ENCODE assay signal across 8 cellular contexts in genomic region chr14:23095196-23096108, GRCh38. TPM values are rescaled to one million over a fixed set of nuclear protein-coding genes. Genes with fewer than 3 reads are reported as not detected.
DNase-seq lines count a peak whose midpoint lies in the region; ATAC-seq and TF ChIP-seq lines count a peak whose summit lies in the region.

A gene with protein sequence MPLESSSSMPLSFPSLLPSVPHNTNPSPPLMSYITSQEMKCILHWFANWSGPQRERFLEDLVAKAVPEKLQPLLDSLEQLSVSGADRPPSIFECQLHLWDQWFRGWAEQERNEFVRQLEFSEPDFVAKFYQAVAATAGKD (plus strand): TSS chr14:23095505. CDS start chr14:23097659, 2,154 bp downstream.

- TF ChIP-seq CTCF in mucosa of descending colon (IDR thresholded peaks at IDR 0.05), result no peak

- peak within 1 kb of the TSS; percentile 90 to 99 (median 97) for H3K9ac ChIP-seq in BLaER1 treated with 17β-estradiol and CSF1 and Interleukin-3, amounts not matched to agents 10 nM and 100 nM
- H3K9ac ChIP-seq in stomach smooth muscle (ENCODE audit: low read length in 2 of 2), result peak within 1 kb of the TSS; percentile 99 to 100

- H3K36me3 Mint-ChIP-seq in activated CD4-positive, alpha-beta memory T cell treated with anti-CD3 and anti-CD28 coated beads, Interleukin-2, amount 10 ng/mL, durations not matched to agents 7 days and 5 days (ENCODE audit: low read depth), result peaks cover 41% of the 10 kb centered on the region

- peaks cover 36% of the 10 kb centered on the region for H3K4me1 Mint-ChIP-seq in activated CD4-positive, alpha-beta memory T cell treated with anti-CD3 and anti-CD28 coated beads, Interleukin-2, amount 10 ng/mL, durations not matched to agents 7 days and 5 days

- H3K4me2 ChIP-seq in BLaER1 treated with 17β-estradiol and CSF1 and Interleukin-3, amounts not matched to agents 10 nM and 100 nM, result peak within 1 kb of the TSS; percentile 86 to 99 (median 94)

- no peak within 1 kb of the TSS for H3K4me3 Mint-ChIP-seq in activated CD4-positive, alpha-beta memory T cell treated with anti-CD3 and anti-CD28 coated beads, Interleukin-2, amount 10 ng/mL, durations not matched to agents 7 days and 5 days

- intact Hi-C loops in mucosa of descending colon (cut with DNase I, micrococcal nuclease), result loop anchor here in 1 of 2 donors (10.0 kb wide), 1 partner anchor 189 kb away; the partner anchor contains the start of gene HOMEZ

- H3K27me3 ChIP-seq in BLaER1 treated with 17β-estradiol and CSF1 and Interleukin-3, amounts not matched to agents 10 nM and 100 nM, result no peaks in the 10 kb centered on the region
- H3K27me3 ChIP-seq in stomach smooth muscle (ENCODE audit: control insufficient read depth in 1 of 2, insufficient read depth in 2 of 2, low read length in 2 of 2), result no peaks in the 10 kb centered on the region

- CTCF ChIA-PET in activated CD4-positive, alpha-beta memory T cell treated with anti-CD3 and anti-CD28 coated beads, Interleukin-2, amount 10 ng/mL, durations not matched to agents 7 days and 5 days (lab: Charles Lee), result interaction anchor here (0.7 to 3.1 kb wide), 27 partner anchors 9 to 1639 kb away, joined by 3 to 40 read pairs (median 4); partner anchors contain the start of genes CDH24, CHD8, HAUS4 and HOMEZ

- H3K9me3 ChIP-seq in BLaER1 treated with 17β-estradiol and CSF1 and Interleukin-3, amounts not matched to agents 10 nM and 100 nM (replicated peaks in 1 of 11), result no peaks in the 10 kb centered on the region
- H3K9me3 ChIP-seq in mucosa of descending colon (no peaks in the 10 kb centered on the region), stomach smooth muscle (ENCODE audit: control insufficient read depth in 2 of 2, low read length in 2 of 2) (no peaks in the 10 kb centered on the region)

- peaks cover 34 to 80% (median 68%) of the 10 kb centered on the region in 11 experiments; a peak in 21 of 22 replicates for H4K20me1 ChIP-seq in BLaER1 treated with 17β-estradiol and CSF1 and Interleukin-3, amounts not matched to agents 10 nM and 100 nM

- H3K27ac ChIP-seq in BLaER1 treated with 17β-estradiol and CSF1 and Interleukin-3, amounts not matched to agents 10 nM and 100 nM, result peak within 1 kb of the TSS; percentile 91 to 99 (median 97)
- peak within 1 kb of the TSS; percentile 99 for H3K27ac ChIP-seq in stomach smooth muscle (ENCODE audit: low read length)

- no peak within 1 kb of the TSS for H3K27ac Mint-ChIP-seq in activated CD4-positive, alpha-beta memory T cell treated with anti-CD3 and anti-CD28 coated beads, Interleukin-2, amount 10 ng/mL, durations not matched to agents 7 days and 5 days

- POLR2A ChIA-PET in activated CD4-positive, alpha-beta memory T cell treated with anti-CD3 and anti-CD28 coated beads, Interleukin-2, amount 10 ng/mL, durations not matched to agents 7 days and 5 days (lab: Charles Lee), result interaction anchor here (0.6 to 3.6 kb wide), 35 partner anchors 9 to 537 kb away, joined by 3 to 37 read pairs (median 5); partner anchors contain the start of genes AJUBA, CDH24, HAUS4 and HOMEZ

- no peaks in the 10 kb centered on the region for H3K27me3 Mint-ChIP-seq in activated CD4-positive, alpha-beta memory T cell treated with anti-CD3 and anti-CD28 coated beads, Interleukin-2, amount 10 ng/mL, durations not matched to agents 7 days and 5 days

- peaks cover 47 to 66% (median 57%) of the 10 kb centered on the region in 11 experiments for H3K36me3 ChIP-seq in BLaER1 treated with 17β-estradiol and CSF1 and Interleukin-3, amounts not matched to agents 10 nM and 100 nM
- H3K36me3 ChIP-seq in mucosa of descending colon (ENCODE audit: low read depth) (peaks cover 6% of the 10 kb centered on the region), stomach smooth muscle (ENCODE audit: control insufficient read depth in 2 of 2, insufficient read depth in 2 of 2, low read length in 2 of 2) (peaks cover 19% of the 10 kb centered on the region in 2 donors)

- peak within 1 kb of the TSS; percentile 72 to 96 (median 86) for H3K4me3 ChIP-seq in BLaER1 treated with 17β-estradiol and CSF1 and Interleukin-3, amounts not matched to agents 10 nM and 100 nM
- H3K4me3 ChIP-seq in mucosa of descending colon (peak within 1 kb of the TSS; percentile 88), stomach smooth muscle (ENCODE audit: low read length in 2 of 2) (peak within 1 kb of the TSS; percentile 97 to 99)

- peak; percentile 100 for DNase-seq in activated CD4-positive, alpha-beta memory T cell treated with anti-CD3 and anti-CD28 coated beads, Interleukin-2, amount 10 ng/mL, durations not matched to agents 7 days and 5 days
- DNase-seq in epidermal melanocyte (ENCODE audit: insufficient read length, low spot score), result peak; percentile 97
- DNase-seq in mucosa of descending colon, result peak in 2 of 3 donors; percentile 96 to 100
- DNase-seq in NCI-H2107 treated with DMSO at 0.1 percent for 48 hours (lab: John Stamatoyannopoulos, UW; ENCODE audit: unreplicated experiment), result no peak

- H3K4me1 ChIP-seq in BLaER1 treated with 17β-estradiol and CSF1 and Interleukin-3, amounts not matched to agents 10 nM and 100 nM, result peaks cover 29 to 72% (median 38%) of the 10 kb centered on the region in 10 experiments
- H3K4me1 ChIP-seq in mucosa of descending colon (ENCODE audit: low read depth) (peaks cover 30% of the 10 kb centered on the region), stomach smooth muscle (ENCODE audit: control insufficient read depth, insufficient read depth, low read length) (peaks cover 18% of the 10 kb centered on the region)

- no peaks in the 10 kb centered on the region for H3K9me3 Mint-ChIP-seq in activated CD4-positive, alpha-beta memory T cell treated with anti-CD3 and anti-CD28 coated beads, Interleukin-2, amount 10 ng/mL, durations not matched to agents 7 days and 5 days

- ATAC-seq in GM19452 (IDR thresholded peaks at IDR 0.05; ENCODE audit: unreplicated experiment) (peak; percentile 89), HG03575 (IDR thresholded peaks at IDR 0.05; ENCODE audit: extremely low read depth, insufficient number of reproducible peaks, low FRiP score, unreplicated experiment) (peak; percentile 84), mucosa of descending colon (peak; percentile 93)

RNA-seq across cellular contexts. Expression of the gene that starts here (rescaled TPM):
- total RNA-seq in activated CD4-positive, alpha-beta memory T cell treated with anti-CD3 and anti-CD28 coated beads, Interleukin-2, amount 10 ng/mL, durations not matched to agents 7 days and 5 days, result 10 to 100 TPM; 49.2 to 55.5 TPM
- 10 to 100 TPM; 46.6 to 48.3 (median 48.0) TPM for total RNA-seq in mucosa of descending colon
